Comparison of ENCODE assay signal across 7 cellular contexts in genomic region chr19:18846862-18847515, GRCh38.
DNase-seq lines count a peak whose midpoint lies in the region; ATAC-seq and TF ChIP-seq lines count a peak whose summit lies in the region.

No MANE protein-coding gene starts in this region.

- no peak overlapping the region for H3K4me3 ChIP-seq in GM12864 (ENCODE audit: low read depth, low read length)

- no peaks in the 10 kb centered on the region for H3K9me3 Mint-ChIP-seq in central memory CD8-positive, alpha-beta T cell

- peak overlapping the region; percentile 50 for H3K4me3 Mint-ChIP-seq in central memory CD8-positive, alpha-beta T cell

- H3K27me3 Mint-ChIP-seq in central memory CD8-positive, alpha-beta T cell, result no peaks in the 10 kb centered on the region

- peaks cover 71% of the 10 kb centered on the region for H3K4me1 Mint-ChIP-seq in central memory CD8-positive, alpha-beta T cell

- peaks cover 41% of the 10 kb centered on the region for H3K36me3 Mint-ChIP-seq in central memory CD8-positive, alpha-beta T cell (ENCODE audit: insufficient read depth)

- DNase-seq in GM12864 (ENCODE audit: low read depth) (no peak), NCI-H1105 (lab: John Stamatoyannopoulos, UW) (peak; percentile 70), kidney tubule cell (ENCODE audit: low spot score) (peak; percentile 71)
- DNase-seq in activated CD4-positive, CD25-positive, alpha-beta regulatory T cell treated with anti-CD3 and anti-CD28 coated beads, Interleukin-2, amount 50 U/mL, for 16 hours (ENCODE audit: low read depth, low spot score), result peak; percentile 31
- DNase-seq in central memory CD8-positive, alpha-beta T cell (ENCODE audit: low spot score in 2 of 2), result peak; percentile 38 to 45
- peak; percentile 72 to 74 for DNase-seq in stimulated activated CD4-positive, alpha-beta T cell treated with anti-CD3 and anti-CD28 coated beads, Interleukin-2, amount 100 ng/mL, for 24 hours

- peak overlapping the region; percentile 19 for H3K27ac Mint-ChIP-seq in central memory CD8-positive, alpha-beta T cell (ENCODE audit: low read depth)

- peak; percentile 53 for ATAC-seq in central memory CD8-positive, alpha-beta T cell (replicated peaks; ENCODE audit: extremely low read depth, poor library complexity, severe bottlenecking)
- no peak for ATAC-seq in GM21717 (IDR thresholded peaks at IDR 0.05; ENCODE audit: unreplicated experiment)

- peak; percentile 89 for TF ChIP-seq CTCF in GM12864 (IDR thresholded peaks at IDR 0.05; ENCODE audit: low read depth, low read length, missing control alignments)
